Comparison of ENCODE assay signal across 22 cellular contexts in the genomic region with DNA sequence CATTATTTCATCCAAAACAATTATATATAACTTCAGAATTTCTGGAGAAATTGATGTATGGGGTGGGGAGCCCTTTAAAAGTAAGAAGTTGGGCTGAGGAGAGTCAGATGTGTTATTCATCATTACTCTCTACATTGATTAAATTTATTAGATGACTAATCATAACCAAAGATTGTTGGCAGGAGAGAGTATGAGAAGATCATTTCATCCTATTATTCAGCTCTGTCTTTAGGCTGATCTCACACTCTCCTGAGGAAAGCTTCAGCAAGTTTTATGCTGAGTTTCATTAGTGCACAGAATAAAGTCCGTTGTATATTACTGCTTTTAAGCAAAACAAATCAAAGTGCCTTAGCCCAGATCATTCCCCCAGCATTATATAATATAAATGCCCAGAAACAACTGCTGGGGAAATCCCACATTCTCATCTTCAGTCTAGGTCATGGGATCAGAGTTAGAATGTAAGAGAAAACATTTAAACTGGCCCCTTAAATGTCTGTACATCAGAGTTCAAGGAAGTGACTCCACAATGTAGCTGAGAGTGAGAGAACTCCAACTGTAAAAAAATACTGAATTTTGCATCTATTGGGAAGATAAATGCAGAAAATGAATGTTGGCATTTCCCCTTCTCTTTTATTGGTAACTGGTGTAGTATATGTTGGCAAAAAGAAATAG.
DNase-seq lines count a peak whose midpoint lies in the region; ATAC-seq, FAIRE-seq and TF ChIP-seq lines count a peak whose summit lies in the region.
"Had no signal": no experiment of that assay in that cellular context is flagged by ENCODE, and none has a peak within 500 bp of the region (broad histone marks: within the 10 kb centered on the region; RNA-seq: fewer than 3 reads in every experiment).

No MANE protein-coding gene starts in this region.

- ATAC-seq in IMR-90 (ENCODE audit: low read depth) (peak; percentile 59; the same call in 1 of the 2 replicates), foreskin keratinocyte (peak; percentile 73)

- H3K27ac Mint-ChIP-seq in progenitor cell of endocrine pancreas = no peak overlapping the region
- H3K27ac Mint-ChIP-seq: CD8-positive, alpha-beta memory T cell; IgD-negative memory B cell had no signal

- no peaks in the 10 kb centered on the region for H4K20me1 ChIP-seq in IMR-90 (ENCODE audit: insufficient read depth, low read length)
- H4K20me1 ChIP-seq: BLaER1 treated with 17β-estradiol and CSF1 and Interleukin-3, amounts not matched to agents 10 nM and 100 nM had no signal

- H3K4me1 ChIP-seq in IMR-90 (ENCODE audit: control insufficient read depth, insufficient read depth, low read length) (no peaks in the 10 kb centered on the region; the same call in 1 of the 2 replicates), foreskin keratinocyte (no peaks in the 10 kb centered on the region)
- H3K4me1 ChIP-seq: BLaER1 treated with 17β-estradiol and CSF1 and Interleukin-3, amounts not matched to agents 10 nM and 100 nM had no signal

- POLR2A ChIA-PET in IMR-90 (lab: Charles Lee; ENCODE audit: unreplicated experiment) = no interaction called here

- DNase-seq in AG20443 (ENCODE audit: low spot score) (peak; percentile 13), IMR-90 (peak; percentile 50), brain microvascular endothelial cell (peak; percentile 33), foreskin keratinocyte (peak in 1 of 2 donors; percentile 14), progenitor cell of endocrine pancreas (ENCODE audit: low spot score, unreplicated experiment) (no peak), GM19239 (ENCODE audit: insufficient read length, low spot score) (no peak), mucosa of gallbladder (ENCODE audit: low spot score) (no peak), posterior vena cava (ENCODE audit: low spot score) (no peak)
- DNase-seq: CD8-positive, alpha-beta memory T cell; DMS79; GDM1; Kasumi-1; NCI-H1105 treated with DMSO at 0.1 percent for 48 hours; NCI-H1930; NCI-H69; NK-92 treated with Interleukin-12 subunit alpha and Interleukin-12 subunit beta, amount 100 ng/mL, for 24 hours; SIG-M5 had no signal

- H2AK5ac ChIP-seq in IMR-90 (ENCODE audit: low read depth, low read length) = no peak overlapping the region

- H2BK5ac ChIP-seq in IMR-90 (ENCODE audit: low read depth, low read length, poor library complexity, severe bottlenecking) = no peak overlapping the region

- H3K4me3 Mint-ChIP-seq in progenitor cell of endocrine pancreas (ENCODE audit: low read depth) = no peak overlapping the region
- H3K4me3 Mint-ChIP-seq: IgD-negative memory B cell had no signal

- no peak for TF ChIP-seq CTCF in IMR-90 (conservative IDR thresholded peaks at IDR 0.05; ENCODE audit: low read depth, low read length)
- no peak for TF ChIP-seq CTCF in brain microvascular endothelial cell (IDR thresholded peaks at IDR 0.05; ENCODE audit: low read depth, low read length, missing control alignments)
- TF ChIP-seq CTCF in foreskin keratinocyte (conservative IDR thresholded peaks at IDR 0.05) = no peak
- TF ChIP-seq CTCF in progenitor cell of endocrine pancreas (IDR thresholded peaks at IDR 0.05; ENCODE audit: unreplicated experiment) = no peak

- H4K8ac ChIP-seq in IMR-90 (ENCODE audit: low read depth in 2 of 2, low read length in 2 of 2) = no peak overlapping the region

- H3K36me3 Mint-ChIP-seq in progenitor cell of endocrine pancreas (ENCODE audit: insufficient read depth) = no peaks in the 10 kb centered on the region

- no peak overlapping the region for H3K14ac ChIP-seq in IMR-90 (replicated peaks; ENCODE audit: low read depth, low read length)

- no peak overlapping the region for H2BK20ac ChIP-seq in IMR-90 (ENCODE audit: low read depth, low read length)

- H2AFZ ChIP-seq in IMR-90 (replicated peaks; ENCODE audit: low read length, poor library complexity) = no peak overlapping the region

- intact Hi-C loops in IMR-90 (cut with micrococcal nuclease) = no loop called here
- intact Hi-C loops in posterior vena cava (cut with DNase I) = no loop called here

- no peak overlapping the region for H3K18ac ChIP-seq in IMR-90 (ENCODE audit: low read depth, low read length)

- H3K36me3 ChIP-seq in IMR-90 (ENCODE audit: control insufficient read depth, insufficient read depth, low read length) = no peaks in the 10 kb centered on the region
- H3K36me3 ChIP-seq in brain microvascular endothelial cell (replicated peaks) = no peaks in the 10 kb centered on the region
- H3K36me3 ChIP-seq: BLaER1 treated with 17β-estradiol and CSF1 and Interleukin-3, amounts not matched to agents 10 nM and 100 nM had no signal

- H3K27me3 ChIP-seq in IMR-90 (ENCODE audit: control insufficient read depth, insufficient read depth, low read length) (no peaks in the 10 kb centered on the region), brain microvascular endothelial cell (replicated peaks) (no peaks in the 10 kb centered on the region), foreskin keratinocyte (no peaks in the 10 kb centered on the region)
- H3K27me3 ChIP-seq: BLaER1 treated with 17β-estradiol and CSF1 and Interleukin-3, amounts not matched to agents 10 nM and 100 nM had no signal

- H3K23ac ChIP-seq in IMR-90 (ENCODE audit: low read depth, low read length) = no peak overlapping the region

- TF ChIP-seq RAD21 in IMR-90 (IDR thresholded peaks at IDR 0.05; ENCODE audit: low read length) = no peak

- TF ChIP-seq POLR2A in IMR-90 (IDR thresholded peaks at IDR 0.05; ENCODE audit: low read depth, low read length) = no peak

- H3K9me3 Mint-ChIP-seq in progenitor cell of endocrine pancreas (ENCODE audit: low read depth) = no peaks in the 10 kb centered on the region
- H3K9me3 Mint-ChIP-seq: CD8-positive, alpha-beta memory T cell; IgD-negative memory B cell had no signal

- H2AK9ac ChIP-seq in IMR-90 (replicated peaks; ENCODE audit: low read depth, low read length, poor library complexity) = no peak overlapping the region

- no peak overlapping the region for H2BK15ac ChIP-seq in IMR-90 (ENCODE audit: low read depth, low read length)

- no peak overlapping the region for H3K9ac ChIP-seq in IMR-90 (ENCODE audit: low read depth, low read length)
- H3K9ac ChIP-seq: BLaER1 treated with 17β-estradiol and CSF1 and Interleukin-3, amounts not matched to agents 10 nM and 100 nM had no signal

- H3K4me2 ChIP-seq in IMR-90 (ENCODE audit: low read depth, low read length) = no peak overlapping the region
- H3K4me2 ChIP-seq: BLaER1 treated with 17β-estradiol and CSF1 and Interleukin-3, amounts not matched to agents 10 nM and 100 nM had no signal

- no peak overlapping the region for H4K91ac ChIP-seq in IMR-90 (ENCODE audit: insufficient read depth, low read depth, low read length)

- no peak overlapping the region for H3K4me3 ChIP-seq in IMR-90 (ENCODE audit: insufficient read depth, low read depth, low read length)
- no peak overlapping the region for H3K4me3 ChIP-seq in brain microvascular endothelial cell (ENCODE audit: low read depth, low read length)
- H3K4me3 ChIP-seq: BLaER1 treated with 17β-estradiol and CSF1 and Interleukin-3, amounts not matched to agents 10 nM and 100 nM had no signal

- no CpG with 5 or more reads among the region's 1 CpG for WGBS in IMR-90 (ENCODE audit: extremely low coverage in 2 of 2, insufficient read length in 1 of 2), 2 experiments

- no peak for FAIRE-seq in GM19239 (lab: Jason Lieb, UNC)
- FAIRE-seq: D721Med, GM12891, H1 had no signal

- no peaks in the 10 kb centered on the region for H3K79me1 ChIP-seq in IMR-90 (ENCODE audit: low read depth in 1 of 2, low read length in 2 of 2)

- in situ Hi-C loops in IMR-90 (cut with MboI; ENCODE audit: low sequenced_read_pairs) (no loop called here), brain microvascular endothelial cell (cut with HindIII; ENCODE audit: low pct_ligation_motif_present, low sequenced_read_pairs) (no loop called here)

- dilution Hi-C loops in IMR-90 (cut with HindIII; ENCODE audit: low sequenced_read_pairs, unreplicated experiment) = no loop called here

- no peak overlapping the region for H4K5ac ChIP-seq in IMR-90 (ENCODE audit: low read depth, low read length)

- peaks cover 10% of the 10 kb centered on the region for H3K4me1 Mint-ChIP-seq in progenitor cell of endocrine pancreas (ENCODE audit: low read depth)
- H3K4me1 Mint-ChIP-seq: CD8-positive, alpha-beta memory T cell; IgD-negative memory B cell had no signal

- H3K27me3 Mint-ChIP-seq in progenitor cell of endocrine pancreas = no peaks in the 10 kb centered on the region
- H3K27me3 Mint-ChIP-seq: CD8-positive, alpha-beta memory T cell; IgD-negative memory B cell had no signal

- no peak overlapping the region for H2BK120ac ChIP-seq in IMR-90 (ENCODE audit: low read depth, low read length)

- H3K27ac ChIP-seq in IMR-90 (ENCODE audit: insufficient read depth, low read length) (no peak overlapping the region), brain microvascular endothelial cell (peak overlapping the region; percentile 47), foreskin keratinocyte (no peak overlapping the region)
- H3K27ac ChIP-seq: BLaER1 treated with 17β-estradiol and CSF1 and Interleukin-3, amounts not matched to agents 10 nM and 100 nM had no signal

- no peaks in the 10 kb centered on the region for H3K9me1 ChIP-seq in IMR-90 (ENCODE audit: insufficient read depth, low read length)

- no peak overlapping the region for H3K4ac ChIP-seq in IMR-90 (ENCODE audit: low read depth, low read length)

- H3K9me3 ChIP-seq in IMR-90 (ENCODE audit: control insufficient read depth, insufficient read depth, low read length) = no peaks in the 10 kb centered on the region
- H3K9me3 ChIP-seq: BLaER1 treated with 17β-estradiol and CSF1 and Interleukin-3, amounts not matched to agents 10 nM and 100 nM had no signal

- CTCF ChIA-PET in IMR-90 (lab: Yijun Ruan, JAX) = interaction anchor here (1.2 kb wide), 1 partner anchor 10 kb away, joined by 3 read pairs; no protein-coding TSS in a partner anchor

- BruUV-seq in IMR-90 (replicated peaks; lab: Mats Ljungman, UMichigan) = no TSS peak

- H3K56ac ChIP-seq in IMR-90 (ENCODE audit: extremely low read depth, insufficient read depth, low read length) = no peak overlapping the region

TF ChIP-seq in IMR-90, 13 proteins besides CTCF, POLR2A, EP300 and RAD21 (continues in another document):
- no peak for TF ChIP-seq RCOR1 (IDR thresholded peaks at IDR 0.05; ENCODE audit: insufficient replicate concordance, low read length)
- TF ChIP-seq NFE2L2 (IDR thresholded peaks at IDR 0.05; ENCODE audit: low read depth, low read length) = no peak
- TF ChIP-seq FOS (IDR thresholded peaks at IDR 0.05; ENCODE audit: low read depth, low read length) = no peak
- no peak for TF ChIP-seq MAFK (IDR thresholded peaks at IDR 0.05; ENCODE audit: low read depth, low read length)
- no peak for TF ChIP-seq MAZ (IDR thresholded peaks at IDR 0.05; ENCODE audit: borderline replicate concordance, low read depth, low read length)
- TF ChIP-seq SMC3 (IDR thresholded peaks at IDR 0.05; ENCODE audit: low read depth, low read length) = no peak
- TF ChIP-seq, protein P1, sequence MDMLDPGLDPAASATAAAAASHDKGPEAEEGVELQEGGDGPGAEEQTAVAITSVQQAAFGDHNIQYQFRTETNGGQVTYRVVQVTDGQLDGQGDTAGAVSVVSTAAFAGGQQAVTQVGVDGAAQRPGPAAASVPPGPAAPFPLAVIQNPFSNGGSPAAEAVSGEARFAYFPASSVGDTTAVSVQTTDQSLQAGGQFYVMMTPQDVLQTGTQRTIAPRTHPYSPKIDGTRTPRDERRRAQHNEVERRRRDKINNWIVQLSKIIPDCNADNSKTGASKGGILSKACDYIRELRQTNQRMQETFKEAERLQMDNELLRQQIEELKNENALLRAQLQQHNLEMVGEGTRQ (IDR thresholded peaks at IDR 0.05; ENCODE audit: low read depth, low read length) = no peak

Comparison
In these comparisons a context has a peak if more than half of its experiments do, and no peak if none do; other contexts are left out.
1. DNase-seq: peak in AG20443 (single experiment), IMR-90 (single experiment) and brain microvascular endothelial cell (single experiment); none in progenitor cell of endocrine pancreas (single experiment), GM19239 (single experiment), mucosa of gallbladder (single experiment) and posterior vena cava (single experiment).